ENCODE assay signal across 20 cellular contexts in the genomic region with DNA sequence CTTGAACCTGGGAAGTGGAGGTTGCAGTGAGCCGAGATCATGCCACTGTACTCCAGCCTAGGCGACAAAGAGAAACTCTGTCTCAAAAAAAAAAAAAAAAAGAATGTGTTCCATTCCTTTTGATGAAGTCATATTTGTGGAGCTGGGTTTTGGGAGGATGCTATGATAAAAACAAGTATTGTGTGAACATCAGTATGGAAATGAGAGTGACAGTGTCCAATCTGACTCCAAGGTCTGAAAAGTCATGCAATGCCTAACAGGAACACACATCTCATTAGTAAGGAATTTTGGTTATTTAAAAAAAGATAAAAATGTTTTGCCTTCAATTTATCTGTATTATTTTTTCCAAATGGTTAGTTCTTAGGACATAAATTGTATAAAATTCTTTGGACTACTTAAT.
"Had no signal": no experiment of that assay in that cellular context is flagged by ENCODE, and none has a peak within 500 bp of the region (broad histone marks: within the 10 kb centered on the region; RNA-seq: fewer than 3 reads in every experiment).

No MANE protein-coding gene starts in this region.

- H3K27ac Mint-ChIP-seq: activated CD4-positive, alpha-beta memory T cell treated with anti-CD3 and anti-CD28 coated beads, Interleukin-2, amount 10 ng/mL, durations not matched to agents 7 days and 5 days; activated CD4-positive, alpha-beta T cell treated with anti-CD3 and anti-CD28 coated beads, Interleukin-2, amount 10 ng/mL, durations not matched to agents 24 days and 14 days; activated naive CD4-positive, alpha-beta T cell treated with anti-CD3 and anti-CD28 coated beads, Interleukin-2, amount 10 ng/mL, durations not matched to agents 7 days and 5 days; immature natural killer cell; natural killer cell treated with Interleukin-12 subunit alpha and Interleukin-12 subunit beta and Interleukin-15 and Interleukin-18, amount 100 ng/mL, for 72 hours; stimulated activated naive CD8-positive, alpha-beta T cell treated with anti-CD3 and anti-CD28 coated beads, Interleukin-15, amount 100 ng/mL, for 72 hours; T-helper 17 cell had no signal

- H3K4me1 ChIP-seq: esophagus muscularis mucosa, prostate gland, right atrium auricular region, tibial nerve had no signal

- H3K27me3 Mint-ChIP-seq: activated CD4-positive, alpha-beta memory T cell treated with anti-CD3 and anti-CD28 coated beads, Interleukin-2, amount 10 ng/mL, durations not matched to agents 7 days and 5 days; activated CD4-positive, alpha-beta T cell treated with anti-CD3 and anti-CD28 coated beads, Interleukin-2, amount 10 ng/mL, durations not matched to agents 24 days and 14 days; activated naive CD4-positive, alpha-beta T cell treated with anti-CD3 and anti-CD28 coated beads, Interleukin-2, amount 10 ng/mL, durations not matched to agents 7 days and 5 days; effector memory CD8-positive, alpha-beta T cell; natural killer cell treated with Interleukin-12 subunit alpha and Interleukin-12 subunit beta and Interleukin-15 and Interleukin-18, amount 100 ng/mL, for 72 hours; stimulated activated naive CD8-positive, alpha-beta T cell treated with anti-CD3 and anti-CD28 coated beads, Interleukin-15, amount 100 ng/mL, for 72 hours; T-helper 17 cell had no signal

- H3K27ac ChIP-seq: brain microvascular endothelial cell, esophagus muscularis mucosa, ovary, prostate gland, right atrium auricular region, tibial nerve had no signal

- H3K4me3 Mint-ChIP-seq: activated CD4-positive, alpha-beta memory T cell treated with anti-CD3 and anti-CD28 coated beads, Interleukin-2, amount 10 ng/mL, durations not matched to agents 7 days and 5 days; activated CD4-positive, alpha-beta T cell treated with anti-CD3 and anti-CD28 coated beads, Interleukin-2, amount 10 ng/mL, durations not matched to agents 24 days and 14 days; activated naive CD4-positive, alpha-beta T cell treated with anti-CD3 and anti-CD28 coated beads, Interleukin-2, amount 10 ng/mL, durations not matched to agents 7 days and 5 days; effector memory CD8-positive, alpha-beta T cell; immature natural killer cell; natural killer cell treated with Interleukin-12 subunit alpha and Interleukin-12 subunit beta and Interleukin-15 and Interleukin-18, amount 100 ng/mL, for 72 hours; stimulated activated naive CD8-positive, alpha-beta T cell treated with anti-CD3 and anti-CD28 coated beads, Interleukin-15, amount 100 ng/mL, for 72 hours; T-helper 17 cell had no signal

- H3K9me3 Mint-ChIP-seq: activated CD4-positive, alpha-beta memory T cell treated with anti-CD3 and anti-CD28 coated beads, Interleukin-2, amount 10 ng/mL, durations not matched to agents 7 days and 5 days; activated CD4-positive, alpha-beta T cell treated with anti-CD3 and anti-CD28 coated beads, Interleukin-2, amount 10 ng/mL, durations not matched to agents 24 days and 14 days; activated naive CD4-positive, alpha-beta T cell treated with anti-CD3 and anti-CD28 coated beads, Interleukin-2, amount 10 ng/mL, durations not matched to agents 7 days and 5 days; effector memory CD8-positive, alpha-beta T cell; immature natural killer cell; natural killer cell treated with Interleukin-12 subunit alpha and Interleukin-12 subunit beta and Interleukin-15 and Interleukin-18, amount 100 ng/mL, for 72 hours; stimulated activated naive CD8-positive, alpha-beta T cell treated with anti-CD3 and anti-CD28 coated beads, Interleukin-15, amount 100 ng/mL, for 72 hours had no signal

- H3K4me3 ChIP-seq: esophagus muscularis mucosa, ovary, prostate gland, right atrium auricular region, tibial nerve had no signal

- H3K27me3 ChIP-seq: brain microvascular endothelial cell, esophagus muscularis mucosa, ovary, right atrium auricular region, tibial nerve had no signal

- ATAC-seq: effector memory CD8-positive, alpha-beta T cell; left ventricle myocardium superior; natural killer cell treated with Interleukin-12 subunit alpha and Interleukin-12 subunit beta and Interleukin-15 and Interleukin-18, amount 100 ng/mL, for 72 hours; stimulated activated naive CD8-positive, alpha-beta T cell treated with anti-CD3 and anti-CD28 coated beads, Interleukin-15, amount 100 ng/mL, for 72 hours; T-helper 17 cell had no signal

- H3K36me3 ChIP-seq: ovary had no signal

- DNase-seq: activated CD4-positive, alpha-beta memory T cell treated with anti-CD3 and anti-CD28 coated beads, Interleukin-2, amount 10 ng/mL, durations not matched to agents 7 days and 5 days; activated CD4-positive, alpha-beta T cell treated with anti-CD3 and anti-CD28 coated beads, Interleukin-2, amount 10 ng/mL, durations not matched to agents 24 days and 14 days; activated effector memory CD4-positive, alpha-beta T cell treated with anti-CD3 and anti-CD28 coated beads, Interleukin-2, amount 50 U/mL, for 16 hours; activated naive CD4-positive, alpha-beta T cell treated with anti-CD3 and anti-CD28 coated beads, Interleukin-2, amount 10 ng/mL, durations not matched to agents 7 days and 5 days; anterior cingulate cortex; brain microvascular endothelial cell; caudate nucleus; effector memory CD8-positive, alpha-beta T cell; immature natural killer cell; left ventricle myocardium superior; ovary; stimulated activated CD4-positive, alpha-beta T cell treated with anti-CD3 and anti-CD28 coated beads, Interleukin-1b, Interleukin-23, amount 100 ng/mL, for 48 hours; stimulated activated naive CD8-positive, alpha-beta T cell treated with anti-CD3 and anti-CD28 coated beads, Interleukin-15, amount 100 ng/mL, for 72 hours; SW 1271; T-helper 17 cell had no signal

- H3K4me1 Mint-ChIP-seq: activated CD4-positive, alpha-beta memory T cell treated with anti-CD3 and anti-CD28 coated beads, Interleukin-2, amount 10 ng/mL, durations not matched to agents 7 days and 5 days; activated naive CD4-positive, alpha-beta T cell treated with anti-CD3 and anti-CD28 coated beads, Interleukin-2, amount 10 ng/mL, durations not matched to agents 7 days and 5 days; immature natural killer cell; stimulated activated naive CD8-positive, alpha-beta T cell treated with anti-CD3 and anti-CD28 coated beads, Interleukin-15, amount 100 ng/mL, for 72 hours had no signal

- H3K9me3 ChIP-seq: esophagus muscularis mucosa, ovary, prostate gland, right atrium auricular region had no signal
